9 cellular contexts compared by ENCODE assay signal in the genomic region with DNA sequence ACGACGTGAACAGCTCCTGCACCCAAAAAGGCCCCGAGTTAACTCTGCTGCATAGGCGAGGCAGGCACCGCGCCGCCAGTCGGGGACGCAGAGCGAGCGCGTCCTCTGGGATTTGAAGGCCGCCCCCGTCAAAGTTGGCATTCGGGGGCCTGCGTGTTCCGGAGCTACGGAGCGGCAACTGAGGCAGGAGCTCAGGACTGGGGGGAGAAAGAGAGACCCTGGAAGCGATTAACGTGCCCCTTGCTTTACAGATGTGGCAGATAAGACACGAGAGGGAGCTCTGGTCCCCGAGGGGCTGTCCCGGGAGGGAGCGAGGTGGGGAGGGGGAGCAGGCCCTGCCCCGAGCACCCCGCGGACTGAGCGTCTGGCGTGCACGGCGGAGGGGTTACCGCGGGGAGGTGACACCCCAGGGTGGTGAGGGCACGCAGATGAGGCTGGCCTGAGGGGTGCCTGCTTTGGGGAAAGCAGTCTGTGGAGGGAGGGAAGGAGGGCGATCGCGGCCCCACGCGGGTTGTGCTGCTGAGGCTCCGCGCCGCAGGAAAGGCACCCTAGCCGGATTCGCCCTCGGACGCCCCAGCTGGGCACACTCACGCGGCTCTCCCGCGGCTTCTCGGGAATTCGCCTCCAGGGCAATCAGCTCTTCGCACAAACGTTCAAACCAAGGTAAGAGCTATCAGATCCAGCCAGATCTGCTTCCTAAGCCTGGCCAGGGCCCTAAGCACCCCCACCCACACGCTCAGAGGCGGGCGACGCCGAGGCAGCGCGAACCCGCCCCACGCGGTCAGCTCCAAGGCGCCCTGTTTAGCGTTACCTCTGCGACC. TPM values are rescaled to one million over a fixed set of nuclear protein-coding genes. Genes with fewer than 3 reads are reported as not detected.
A peak's percentile ranks its signal among the peaks of the same experiment; 100 is the strongest.
DNase-seq lines count a peak whose midpoint lies in the region; ATAC-seq and TF ChIP-seq lines count a peak whose summit lies in the region.
"Had no signal": no experiment of that assay in that cellular context is flagged by ENCODE, and none has a peak within 500 bp of the region (broad histone marks: within the 10 kb centered on the region; RNA-seq: fewer than 3 reads in every experiment).

No MANE protein-coding gene starts in this region.

- H3K4me1 Mint-ChIP-seq in activated naive CD4-positive, alpha-beta T cell treated with anti-CD3 and anti-CD28 coated beads for 36 hours (ENCODE audit: low read depth), result peaks cover 22% of the 10 kb centered on the region
- peaks cover 27% of the 10 kb centered on the region for H3K4me1 Mint-ChIP-seq in activated naive CD4-positive, alpha-beta T cell treated with anti-CD3 and anti-CD28 coated beads, Interleukin-2, amount 10 ng/mL, durations not matched to agents 7 days and 5 days
- peaks cover 28% of the 10 kb centered on the region for H3K4me1 Mint-ChIP-seq in mesothelial cell of epicardium

- dilution Hi-C loops in mammary epithelial cell (cut with HindIII; ENCODE audit: low sequenced_read_pairs), result loop anchor here (5.0 kb wide), 3 partner anchors 40 to 105 kb away; no protein-coding TSS in a partner anchor

- no TSS peak for BruUV-seq in mammary epithelial cell (replicated peaks; lab: Mats Ljungman, UMichigan)

- H3K9me3 ChIP-seq in mammary epithelial cell (replicated peaks; ENCODE audit: insufficient read depth, low read length), result no peaks in the 10 kb centered on the region
- no peaks in the 10 kb centered on the region for H3K9me3 ChIP-seq in thymus (ENCODE audit: control insufficient read depth)

- no peak for ATAC-seq in HG02798 (IDR thresholded peaks at IDR 0.05; ENCODE audit: poor library complexity, unreplicated experiment)

- H3K4me3 ChIP-seq in mammary epithelial cell (replicated peaks in 1 of 3; ENCODE audit: insufficient read depth in 1 of 3, low read depth in 2 of 3, low read length in 3 of 3), result no peak overlapping the region
- peak overlapping the region; percentile 41 for H3K4me3 ChIP-seq in thymus (ENCODE audit: low read length)

- no peak for DNase-seq in activated naive CD4-positive, alpha-beta T cell treated with anti-CD3 and anti-CD28 coated beads for 36 hours
- no peak for DNase-seq in activated naive CD4-positive, alpha-beta T cell treated with anti-CD3 and anti-CD28 coated beads, Interleukin-2, amount 10 ng/mL, durations not matched to agents 7 days and 5 days
- DNase-seq in mammary epithelial cell (no peak), mesothelial cell of epicardium (ENCODE audit: low spot score in 2 of 2, unreplicated experiment in 2 of 2) (no peak), hippocampal formation (lab: John Stamatoyannopoulos, UW) (no peak), HuH-7.5 (ENCODE audit: low spot score) (no peak)
- DNase-seq: COR-L47 had no signal

- peak overlapping the region; percentile 69 for H2AFZ ChIP-seq in mammary epithelial cell (ENCODE audit: low read depth, low read length)

- 25% methylated on average over 36 of the region's 68 CpGs for WGBS in mammary epithelial cell (ENCODE audit: low coverage, missing lambda C conversion rate)
- WGBS in thymus, result 7% methylated on average over 67 of the region's 68 CpGs

- peaks cover 50% of the 10 kb centered on the region for H3K27me3 Mint-ChIP-seq in activated naive CD4-positive, alpha-beta T cell treated with anti-CD3 and anti-CD28 coated beads for 36 hours (ENCODE audit: low read depth)
- H3K27me3 Mint-ChIP-seq in activated naive CD4-positive, alpha-beta T cell treated with anti-CD3 and anti-CD28 coated beads, Interleukin-2, amount 10 ng/mL, durations not matched to agents 7 days and 5 days, result peaks cover 95% of the 10 kb centered on the region
- H3K27me3 Mint-ChIP-seq in mesothelial cell of epicardium (ENCODE audit: low read depth), result peaks cover 73% of the 10 kb centered on the region

- in situ Hi-C loops in mammary epithelial cell (cut with MboI; ENCODE audit: low sequenced_read_pairs in 2 of 2), result no loop called here

- H3K36me3 ChIP-seq in mammary epithelial cell (ENCODE audit: insufficient read depth, low read length), result no peaks in the 10 kb centered on the region
- no peaks in the 10 kb centered on the region for H3K36me3 ChIP-seq in thymus (ENCODE audit: control insufficient read depth, insufficient read depth)

- no peak for TF ChIP-seq CTCF in mammary epithelial cell (conservative IDR thresholded peaks at IDR 0.05 in 1 of 2, IDR thresholded peaks at IDR 0.05 in 1 of 2; ENCODE audit: extremely low read depth in 1 of 2, insufficient read depth in 1 of 2, low read depth in 1 of 2, low read length in 2 of 2)
- no peak for TF ChIP-seq CTCF in mesothelial cell of epicardium (IDR thresholded peaks at IDR 0.05; ENCODE audit: unreplicated experiment)

- peaks cover 7% of the 10 kb centered on the region for H3K27me3 ChIP-seq in mammary epithelial cell (ENCODE audit: insufficient read depth, low read length)
- H3K27me3 ChIP-seq in thymus (ENCODE audit: control insufficient read depth, insufficient read depth), result peaks cover 30% of the 10 kb centered on the region

- no peak overlapping the region for H3K27ac Mint-ChIP-seq in activated naive CD4-positive, alpha-beta T cell treated with anti-CD3 and anti-CD28 coated beads for 36 hours
- H3K27ac Mint-ChIP-seq in activated naive CD4-positive, alpha-beta T cell treated with anti-CD3 and anti-CD28 coated beads, Interleukin-2, amount 10 ng/mL, durations not matched to agents 7 days and 5 days, result no peak overlapping the region
- H3K27ac Mint-ChIP-seq in mesothelial cell of epicardium, result no peak overlapping the region

- no peak overlapping the region for H3K27ac ChIP-seq in mammary epithelial cell (ENCODE audit: insufficient read depth, low read depth, low read length)
- H3K27ac ChIP-seq in thymus (ENCODE audit: low read depth), result no peak overlapping the region

- peaks cover 14% of the 10 kb centered on the region for H3K4me1 ChIP-seq in mammary epithelial cell (ENCODE audit: insufficient read depth, low read length)
- no peaks in the 10 kb centered on the region for H3K4me1 ChIP-seq in thymus (ENCODE audit: control insufficient read depth, insufficient read depth, low read length)

- no peaks in the 10 kb centered on the region for H4K20me1 ChIP-seq in mammary epithelial cell (ENCODE audit: insufficient read depth, low read length)

- CTCF ChIA-PET in activated naive CD4-positive, alpha-beta T cell treated with anti-CD3 and anti-CD28 coated beads for 36 hours (lab: Charles Lee), result interaction anchor here (0.7 kb wide), 1 partner anchor 133 kb away, joined by 3 read pairs; no protein-coding TSS in a partner anchor
- CTCF ChIA-PET in activated naive CD4-positive, alpha-beta T cell treated with anti-CD3 and anti-CD28 coated beads, Interleukin-2, amount 10 ng/mL, durations not matched to agents 7 days and 5 days (lab: Charles Lee), result interaction anchor here (1.3 kb wide), 1 partner anchor 13 kb away, joined by 5 read pairs; no protein-coding TSS in a partner anchor
- CTCF ChIA-PET in mammary epithelial cell (lab: Charles Lee; ENCODE audit: low non-redundant PET), result no interaction called here

- H3K9me3 Mint-ChIP-seq in activated naive CD4-positive, alpha-beta T cell treated with anti-CD3 and anti-CD28 coated beads for 36 hours, result no peaks in the 10 kb centered on the region
- no peaks in the 10 kb centered on the region for H3K9me3 Mint-ChIP-seq in activated naive CD4-positive, alpha-beta T cell treated with anti-CD3 and anti-CD28 coated beads, Interleukin-2, amount 10 ng/mL, durations not matched to agents 7 days and 5 days
- H3K9me3 Mint-ChIP-seq in mesothelial cell of epicardium, result no peaks in the 10 kb centered on the region

- no peaks in the 10 kb centered on the region for H3K36me3 Mint-ChIP-seq in activated naive CD4-positive, alpha-beta T cell treated with anti-CD3 and anti-CD28 coated beads for 36 hours (ENCODE audit: low read depth)
- H3K36me3 Mint-ChIP-seq in activated naive CD4-positive, alpha-beta T cell treated with anti-CD3 and anti-CD28 coated beads, Interleukin-2, amount 10 ng/mL, durations not matched to agents 7 days and 5 days, result no peaks in the 10 kb centered on the region
- H3K36me3 Mint-ChIP-seq in mesothelial cell of epicardium, result no peaks in the 10 kb centered on the region

- H3K4me2 ChIP-seq in mammary epithelial cell (ENCODE audit: insufficient read depth, low read depth, low read length), result peak overlapping the region; percentile 60

- no peaks in the 10 kb centered on the region for H3K79me2 ChIP-seq in mammary epithelial cell (ENCODE audit: insufficient read depth, low read length)

- peak overlapping the region; percentile 59 for H3K4me3 Mint-ChIP-seq in activated naive CD4-positive, alpha-beta T cell treated with anti-CD3 and anti-CD28 coated beads for 36 hours
- H3K4me3 Mint-ChIP-seq in activated naive CD4-positive, alpha-beta T cell treated with anti-CD3 and anti-CD28 coated beads, Interleukin-2, amount 10 ng/mL, durations not matched to agents 7 days and 5 days, result no peak overlapping the region
- peak overlapping the region; percentile 58 for H3K4me3 Mint-ChIP-seq in mesothelial cell of epicardium

- H3K9ac ChIP-seq in mammary epithelial cell (ENCODE audit: insufficient read depth, low read length), result no peak overlapping the region

- intact Hi-C loops in activated naive CD4-positive, alpha-beta T cell treated with anti-CD3 and anti-CD28 coated beads for 36 hours (cut with micrococcal nuclease), result no loop called here
- intact Hi-C loops in mammary epithelial cell (cut with micrococcal nuclease), result no loop called here

RNA-seq across cellular contexts. Expression of a gene that starts 26.5 kb away (rescaled TPM):
- not detected for total RNA-seq in activated naive CD4-positive, alpha-beta T cell treated with anti-CD3 and anti-CD28 coated beads for 36 hours
- total RNA-seq in mammary epithelial cell (10 to 100 TPM in 1 of 2 donors, not detected in 1; 10.8 TPM), mesothelial cell of epicardium (3.6 to 4.1 TPM (median 3.9 TPM) in 3 replicates)
- polyA plus RNA-seq in mammary epithelial cell (not detected), thymus (6.4 TPM)
- not detected for polyA minus RNA-seq in mammary epithelial cell
